15 cellular contexts compared by ENCODE assay signal in genomic region chr1:26474824-26475223, GRCh38. TPM values are rescaled to one million over a fixed set of nuclear protein-coding genes. Genes with fewer than 3 reads are reported as not detected.
DNase-seq lines count a peak whose midpoint lies in the region; ATAC-seq, FAIRE-seq and TF ChIP-seq lines count a peak whose summit lies in the region.
"Had no signal": no experiment of that assay in that cellular context is flagged by ENCODE, and none has a peak within 500 bp of the region (broad histone marks: within the 10 kb centered on the region; RNA-seq: fewer than 3 reads in every experiment).

No MANE protein-coding gene starts in this region.

- H3K27me3 Mint-ChIP-seq in Caco-2 (ENCODE audit: insufficient read depth, unreplicated experiment) (no peaks in the 10 kb centered on the region), mesothelial cell of epicardium (ENCODE audit: low read depth) (no peaks in the 10 kb centered on the region)
- H3K27me3 Mint-ChIP-seq in activated CD8-positive, alpha-beta T cell treated with anti-CD3 and anti-CD28 coated beads for 36 hours: no peaks in the 10 kb centered on the region
- no peaks in the 10 kb centered on the region for H3K27me3 Mint-ChIP-seq in effector memory CD8-positive, alpha-beta T cell
- H3K27me3 Mint-ChIP-seq: dendritic cell treated with granulocyte-macrophage colony-stimulating factor and Interleukin-4, amounts not matched to agents 40 ng/mL and 50 ng/mL, for 4 days had no signal

- DNase-seq in A673 (ENCODE audit: low spot score): no peak
- no peak for DNase-seq in Caco-2
- DNase-seq in activated CD8-positive, alpha-beta T cell treated with anti-CD3 and anti-CD28 coated beads for 36 hours: no peak
- DNase-seq in mesothelial cell of epicardium (ENCODE audit: low spot score in 2 of 2, unreplicated experiment in 2 of 2): no peak
- DNase-seq in effector memory CD8-positive, alpha-beta T cell: no peak
- no peak for DNase-seq in GM12892 (ENCODE audit: insufficient read length)
- DNase-seq in DMS 273 (lab: John Stamatoyannopoulos, UW; ENCODE audit: unreplicated experiment): no peak
- DNase-seq: anterior cingulate cortex, GF-D8, H7, mucosa of descending colon, NCI-H2171 treated with DMSO at 0.1 percent for 48 hours, right cardiac atrium had no signal

- BruUV-seq in A673 (replicated peaks; lab: Mats Ljungman, UMichigan): no TSS peak
- BruUV-seq in Caco-2 (replicated peaks; lab: Mats Ljungman, UMichigan): no TSS peak

- ATAC-seq in activated CD8-positive, alpha-beta T cell treated with anti-CD3 and anti-CD28 coated beads for 36 hours: no peak
- ATAC-seq in GM21367 (IDR thresholded peaks at IDR 0.05; ENCODE audit: unreplicated experiment): no peak
- ATAC-seq in effector memory CD8-positive, alpha-beta T cell (replicated peaks): no peak
- ATAC-seq: mucosa of descending colon, right cardiac atrium had no signal

- H3K4me1 ChIP-seq in A673 (ENCODE audit: insufficient read depth, low read length, poor library complexity, severe bottlenecking): peaks cover 30% of the 10 kb centered on the region
- H3K4me1 ChIP-seq in Caco-2: peaks cover 15% of the 10 kb centered on the region

- no peak overlapping the region for H3K27ac ChIP-seq in A673 (ENCODE audit: low read depth, low read length, poor library complexity, severe bottlenecking)

- POLR2A ChIA-PET in A673 (lab: Charles Lee; ENCODE audit: low non-redundant PET): interaction anchor here (0.8 kb wide), 1 partner anchor 224 kb away, joined by 3 read pairs; no protein-coding TSS in a partner anchor
- POLR2A ChIA-PET in Caco-2 (lab: Charles Lee): interaction anchor here (0.7 kb wide), 1 partner anchor 373 kb away, joined by 3 read pairs; no protein-coding TSS in a partner anchor
- POLR2A ChIA-PET in activated CD8-positive, alpha-beta T cell treated with anti-CD3 and anti-CD28 coated beads for 36 hours (lab: Charles Lee): interaction anchor here (1.9 kb wide), 1 partner anchor 25 kb away, joined by 12 read pairs; no protein-coding TSS in a partner anchor

- H3K36me3 Mint-ChIP-seq in Caco-2 (ENCODE audit: insufficient read depth, unreplicated experiment): peaks cover 90% of the 10 kb centered on the region
- peaks cover 48% of the 10 kb centered on the region for H3K36me3 Mint-ChIP-seq in activated CD8-positive, alpha-beta T cell treated with anti-CD3 and anti-CD28 coated beads for 36 hours (ENCODE audit: low read depth)
- peaks cover 37% of the 10 kb centered on the region for H3K36me3 Mint-ChIP-seq in mesothelial cell of epicardium
- peaks cover 69% of the 10 kb centered on the region for H3K36me3 Mint-ChIP-seq in effector memory CD8-positive, alpha-beta T cell (ENCODE audit: insufficient read depth)

- peaks cover 52% of the 10 kb centered on the region for H3K36me3 ChIP-seq in A673 (ENCODE audit: insufficient read depth, low read length, poor library complexity, severe bottlenecking)
- peaks cover 3% of the 10 kb centered on the region for H3K36me3 ChIP-seq in Caco-2 (ENCODE audit: control insufficient read depth, insufficient read depth, low read length)

- intact Hi-C loops in A673 (cut with micrococcal nuclease; ENCODE audit: unreplicated experiment): no loop called here
- intact Hi-C loops in Caco-2 (cut with micrococcal nuclease; ENCODE audit: unreplicated experiment): loop anchor here (5.0 kb wide), 1 partner anchor 123 kb away; the partner anchor contains the start of gene CRYBG2
- intact Hi-C loops in activated CD8-positive, alpha-beta T cell treated with anti-CD3 and anti-CD28 coated beads for 36 hours (cut with micrococcal nuclease): no loop called here

- H3K27me3 ChIP-seq in A673 (replicated peaks; ENCODE audit: insufficient read depth, low read depth, low read length, poor library complexity): no peaks in the 10 kb centered on the region
- H3K27me3 ChIP-seq in Caco-2 (replicated peaks; ENCODE audit: control insufficient read depth, insufficient read depth, low read length): no peaks in the 10 kb centered on the region

- FAIRE-seq in GM12892 (lab: Jason Lieb, UNC): no peak

- TF ChIP-seq CTCF in A673 (conservative IDR thresholded peaks at IDR 0.05; ENCODE audit: low read depth, low read length): no peak
- no peak for TF ChIP-seq CTCF in Caco-2 (IDR thresholded peaks at IDR 0.05; ENCODE audit: insufficient read depth in 1 of 2, low read depth in 1 of 2, low read length in 1 of 2, severe bottlenecking in 1 of 2, unreplicated experiment in 1 of 2)
- TF ChIP-seq CTCF in activated CD8-positive, alpha-beta T cell treated with anti-CD3 and anti-CD28 coated beads for 36 hours (IDR thresholded peaks at IDR 0.05): no peak
- TF ChIP-seq CTCF in mesothelial cell of epicardium (IDR thresholded peaks at IDR 0.05; ENCODE audit: unreplicated experiment): no peak

- CTCF ChIA-PET in A673 (lab: Charles Lee): no interaction called here
- CTCF ChIA-PET in Caco-2 (lab: Charles Lee): no interaction called here
- CTCF ChIA-PET in activated CD8-positive, alpha-beta T cell treated with anti-CD3 and anti-CD28 coated beads for 36 hours (lab: Charles Lee): no interaction called here

- no peak for TF ChIP-seq POLR2A in GM12892 (IDR thresholded peaks at IDR 0.05; ENCODE audit: low read depth, low read length)

- H3K4me1 Mint-ChIP-seq in Caco-2 (ENCODE audit: low read depth, unreplicated experiment) (peaks cover 12% of the 10 kb centered on the region), mesothelial cell of epicardium (peaks cover 31% of the 10 kb centered on the region)
- peaks cover 46% of the 10 kb centered on the region for H3K4me1 Mint-ChIP-seq in activated CD8-positive, alpha-beta T cell treated with anti-CD3 and anti-CD28 coated beads for 36 hours (ENCODE audit: low read depth)
- peaks cover 19 to 43% of the 10 kb centered on the region in 2 donors for H3K4me1 Mint-ChIP-seq in effector memory CD8-positive, alpha-beta T cell (ENCODE audit: low read depth in 2 of 2)

- H3K4me3 ChIP-seq in A673 (ENCODE audit: low read depth, low read length, poor library complexity, severe bottlenecking): peak overlapping the region; percentile 74
- H3K4me3 ChIP-seq in Caco-2 (ENCODE audit: low read depth, low read length): no peak overlapping the region
- H3K4me3 ChIP-seq: mucosa of descending colon had no signal

- H3K4me3 Mint-ChIP-seq in Caco-2 (ENCODE audit: unreplicated experiment) (peak overlapping the region; percentile 80), mesothelial cell of epicardium (peak overlapping the region; percentile 88)
- peak overlapping the region; percentile 89 for H3K4me3 Mint-ChIP-seq in activated CD8-positive, alpha-beta T cell treated with anti-CD3 and anti-CD28 coated beads for 36 hours
- no peak overlapping the region for H3K4me3 Mint-ChIP-seq in effector memory CD8-positive, alpha-beta T cell
- H3K4me3 Mint-ChIP-seq: dendritic cell treated with granulocyte-macrophage colony-stimulating factor and Interleukin-4, amounts not matched to agents 40 ng/mL and 50 ng/mL, for 4 days had no signal

- no peak overlapping the region for H3K27ac Mint-ChIP-seq in Caco-2 (ENCODE audit: unreplicated experiment)
- peak overlapping the region; percentile 66 for H3K27ac Mint-ChIP-seq in activated CD8-positive, alpha-beta T cell treated with anti-CD3 and anti-CD28 coated beads for 36 hours
- H3K27ac Mint-ChIP-seq in mesothelial cell of epicardium: no peak overlapping the region
- no peak overlapping the region for H3K27ac Mint-ChIP-seq in effector memory CD8-positive, alpha-beta T cell
- H3K27ac Mint-ChIP-seq: dendritic cell treated with granulocyte-macrophage colony-stimulating factor and Interleukin-4, amounts not matched to agents 40 ng/mL and 50 ng/mL, for 4 days had no signal

- H3K9me3 Mint-ChIP-seq in Caco-2 (ENCODE audit: unreplicated experiment) (no peaks in the 10 kb centered on the region), mesothelial cell of epicardium (no peaks in the 10 kb centered on the region)
- no peaks in the 10 kb centered on the region for H3K9me3 Mint-ChIP-seq in activated CD8-positive, alpha-beta T cell treated with anti-CD3 and anti-CD28 coated beads for 36 hours
- no peaks in the 10 kb centered on the region for H3K9me3 Mint-ChIP-seq in effector memory CD8-positive, alpha-beta T cell
- H3K9me3 Mint-ChIP-seq: dendritic cell treated with granulocyte-macrophage colony-stimulating factor and Interleukin-4, amounts not matched to agents 40 ng/mL and 50 ng/mL, for 4 days had no signal

- no peaks in the 10 kb centered on the region for H3K9me3 ChIP-seq in A673 (ENCODE audit: low read depth, low read length, poor library complexity, severe bottlenecking)
- no peaks in the 10 kb centered on the region for H3K9me3 ChIP-seq in Caco-2
- H3K9me3 ChIP-seq: mucosa of descending colon had no signal

RNA-seq across cellular contexts. Expression of gene HMGN2, which starts 2.6 kb away (rescaled TPM):
- total RNA-seq in A673 (2021) (1,074 and 1,080 TPM in 2 replicates), Caco-2 (2022) (389 and 421 TPM in 2 replicates), mesothelial cell of epicardium (466 to 497 TPM (median 481 TPM) in 3 replicates)
- 100 to 1,000 TPM; 837 to 872 TPM for total RNA-seq in activated CD8-positive, alpha-beta T cell treated with anti-CD3 and anti-CD28 coated beads for 36 hours
- polyA plus RNA-seq in GM12892 (2012; ENCODE audit: missing spikeins): 621 TPM

RNA-seq across cellular contexts. Expression of gene DHDDS, which starts 42.7 kb away (rescaled TPM):
- total RNA-seq in A673 (2021) (50.7 and 53.6 TPM in 2 replicates), Caco-2 (2022) (46.9 and 55.6 TPM in 2 replicates), mesothelial cell of epicardium (47.5 to 52.0 TPM (median 49.5 TPM) in 3 replicates)
- 10 to 100 TPM; 33.3 to 36.9 TPM for total RNA-seq in activated CD8-positive, alpha-beta T cell treated with anti-CD3 and anti-CD28 coated beads for 36 hours
- 26.1 TPM for polyA plus RNA-seq in GM12892 (2012; ENCODE audit: missing spikeins)

RNA-seq across cellular contexts. Expression of gene RPS6KA1, which starts 54.7 kb away (rescaled TPM):
- 6.3 and 8.8 TPM in 2 replicates for total RNA-seq in A673 (2021)
- total RNA-seq in Caco-2 (2022): 26.9 and 29.0 TPM in 2 replicates
- 100 to 1,000 TPM; 139 TPM for total RNA-seq in activated CD8-positive, alpha-beta T cell treated with anti-CD3 and anti-CD28 coated beads for 36 hours
- total RNA-seq in mesothelial cell of epicardium: 18.1 to 20.2 TPM (median 19.4 TPM) in 3 replicates
- polyA plus RNA-seq in GM12892 (2012; ENCODE audit: missing spikeins): 56.6 TPM

Comparison
In these comparisons a context has a peak if more than half of its experiments do, and no peak if none do; other contexts are left out.
1. H3K4me3 Mint-ChIP-seq: peak in Caco-2 (single experiment), activated CD8-positive, alpha-beta T cell treated with anti-CD3 and anti-CD28 coated beads for 36 hours (single experiment) and mesothelial cell of epicardium (single experiment); none in effector memory CD8-positive, alpha-beta T cell (0 of 2).